14 cellular contexts compared by ENCODE assay signal in the genomic region with DNA sequence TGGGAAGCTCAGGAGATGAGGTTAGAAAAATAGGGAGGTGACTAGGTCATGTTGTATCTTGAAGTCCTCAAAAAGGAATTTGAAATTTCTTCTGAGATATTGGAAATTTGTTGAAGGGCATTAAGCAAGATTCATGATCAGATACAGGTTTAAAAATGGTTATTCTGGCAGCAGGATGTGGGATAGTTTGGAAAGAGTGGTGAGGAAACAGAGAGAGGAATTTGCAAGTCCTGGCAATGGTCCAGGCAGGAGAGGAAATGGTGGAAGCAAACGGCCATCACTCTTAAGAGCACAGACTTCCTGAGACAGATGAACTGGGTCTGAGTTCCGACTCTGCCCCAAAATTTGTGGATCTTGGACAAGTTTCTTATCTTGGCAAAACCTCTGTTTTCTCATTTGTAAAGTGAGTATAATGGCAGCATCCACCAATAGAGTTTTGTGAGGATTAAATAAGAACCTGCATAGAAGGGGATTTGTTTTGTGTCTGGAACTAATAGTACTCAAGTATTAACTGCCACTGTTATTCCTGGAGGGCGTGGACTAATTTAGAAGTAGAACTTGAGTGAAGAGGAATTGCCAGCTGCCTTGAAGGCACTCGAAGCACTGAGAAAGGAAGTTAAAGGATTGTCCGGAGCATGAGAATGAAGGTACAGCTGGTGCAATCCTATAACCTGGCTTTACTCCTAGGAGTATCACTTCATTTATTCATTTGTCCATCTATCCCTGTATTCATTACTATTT.
DNase-seq lines count a peak whose midpoint lies in the region; ATAC-seq and TF ChIP-seq lines count a peak whose summit lies in the region.
"Had no signal": no experiment of that assay in that cellular context is flagged by ENCODE, and none has a peak within 500 bp of the region (broad histone marks: within the 10 kb centered on the region; RNA-seq: fewer than 3 reads in every experiment).

No MANE protein-coding gene starts in this region.

- TF ChIP-seq CTCF in fibroblast of the aortic adventitia (IDR thresholded peaks at IDR 0.05; ENCODE audit: insufficient read depth, low read length) (no peak), upper lobe of left lung (IDR thresholded peaks at IDR 0.05) (no peak), suprapubic skin (IDR thresholded peaks at IDR 0.05) (no peak)

- peak overlapping the region; percentile 71 for H3K27ac ChIP-seq in SK-N-MC
- H3K27ac ChIP-seq in upper lobe of left lung: no peak overlapping the region
- H3K27ac ChIP-seq in suprapubic skin: no peak overlapping the region

- ATAC-seq in upper lobe of left lung (ENCODE audit: low FRiP score in 2 of 2) (peak; percentile 41 to 64), HG03097 (IDR thresholded peaks at IDR 0.05; ENCODE audit: low FRiP score, unreplicated experiment) (no peak)
- ATAC-seq: activated CD4-positive, CD25-positive, alpha-beta regulatory T cell treated with anti-CD3 and anti-CD28 coated beads, Interleukin-2, amount 50 U/mL, for 24 hours; K562; left ventricle myocardium superior had no signal

- WGBS in upper lobe of left lung, 2 donors: 12 to 15% methylated on average over 5 of the region's 5 CpGs
- 16% methylated on average over 5 of the region's 5 CpGs for WGBS in suprapubic skin

- no peak for TF ChIP-seq POLR2A in upper lobe of left lung (IDR thresholded peaks at IDR 0.05)
- no peak for TF ChIP-seq POLR2A in suprapubic skin (IDR thresholded peaks at IDR 0.05)

- H3K4me1 ChIP-seq in upper lobe of left lung (peaks cover 4 to 22% (median 18%) of the 10 kb centered on the region in 4 donors), suprapubic skin (peaks cover 15% of the 10 kb centered on the region)
- H3K4me1 ChIP-seq: Caco-2 had no signal

- H3K36me3 ChIP-seq in SK-N-MC (ENCODE audit: insufficient read depth, low read length) (no peaks in the 10 kb centered on the region), upper lobe of left lung (no peaks in the 10 kb centered on the region), suprapubic skin (no peaks in the 10 kb centered on the region)

- DNase-seq in HS-27A (ENCODE audit: low read depth): peak; percentile 2
- peak; percentile 63 for DNase-seq in SK-N-MC (ENCODE audit: low read depth, low spot score)
- peak; percentile 48 for DNase-seq in fibroblast of the aortic adventitia (ENCODE audit: low read depth)
- DNase-seq in upper lobe of left lung: peak in 1 of 2 donors; percentile 38
- DNase-seq in T-helper 1 cell: no peak
- no peak for DNase-seq in suprapubic skin (ENCODE audit: low spot score in 2 of 2)
- DNase-seq: Caco-2; effector memory CD4-positive, alpha-beta T cell; head of caudate nucleus; left ventricle myocardium superior; NCI-H2107 had no signal

- H3K9me3 ChIP-seq in SK-N-MC (ENCODE audit: low read depth, low read length) (no peaks in the 10 kb centered on the region), upper lobe of left lung (no peaks in the 10 kb centered on the region), suprapubic skin (no peaks in the 10 kb centered on the region)
- H3K9me3 ChIP-seq: Caco-2 had no signal

- H3K27me3 ChIP-seq in upper lobe of left lung (no peaks in the 10 kb centered on the region), suprapubic skin (no peaks in the 10 kb centered on the region)

- TF ChIP-seq EP300 in upper lobe of left lung (IDR thresholded peaks at IDR 0.05) (no peak), suprapubic skin (IDR thresholded peaks at IDR 0.05) (no peak)

- H3K4me3 ChIP-seq in SK-N-MC (peak overlapping the region; percentile 60), fibroblast of the aortic adventitia (ENCODE audit: low read depth, low read length) (no peak overlapping the region), upper lobe of left lung (no peak overlapping the region), suprapubic skin (no peak overlapping the region)
- H3K4me3 ChIP-seq: K562 had no signal

- H3K9ac ChIP-seq in SK-N-MC (ENCODE audit: insufficient read length): no peak overlapping the region

Comparison
In these comparisons a context has a peak if more than half of its experiments do, and no peak if none do; other contexts are left out.
1. DNase-seq: peak in HS-27A (single experiment), SK-N-MC (single experiment) and fibroblast of the aortic adventitia (single experiment); none in T-helper 1 cell (0 of 5) and suprapubic skin (0 of 2).